ENCODE assay signal across 8 cellular contexts in genomic region chr2:111168528-111168929, GRCh38. TPM values are rescaled to one million over a fixed set of nuclear protein-coding genes. Genes with fewer than 3 reads are reported as not detected.
A peak's percentile ranks its signal among the peaks of the same experiment; 100 is the strongest.
DNase-seq lines count a peak whose midpoint lies in the region; FAIRE-seq and TF ChIP-seq lines count a peak whose summit lies in the region.

No MANE protein-coding gene starts in this region.

- TF ChIP-seq CTCF in RWPE1 (conservative IDR thresholded peaks at IDR 0.05; ENCODE audit: low read depth) = no peak

- no peak overlapping the region for H3K27ac ChIP-seq in RWPE1

- CTCF ChIA-PET in RWPE1 (lab: Yijun Ruan, JAX) = no interaction called here

- H3K36me3 Mint-ChIP-seq in activated naive CD8-positive, alpha-beta T cell treated with anti-CD3 and anti-CD28 coated beads for 36 hours = peaks cover 8% of the 10 kb centered on the region

- POLR2A ChIA-PET in RWPE1 (lab: Yijun Ruan, JAX; ENCODE audit: low non-redundant PET) = no interaction called here

- peaks cover 8% of the 10 kb centered on the region for H3K27me3 Mint-ChIP-seq in activated naive CD8-positive, alpha-beta T cell treated with anti-CD3 and anti-CD28 coated beads for 36 hours

- no peak for FAIRE-seq in urothelium cell line (lab: Jason Lieb, UNC)

- H3K27ac Mint-ChIP-seq in activated naive CD8-positive, alpha-beta T cell treated with anti-CD3 and anti-CD28 coated beads for 36 hours = no peak overlapping the region

- H3K4me3 Mint-ChIP-seq in activated naive CD8-positive, alpha-beta T cell treated with anti-CD3 and anti-CD28 coated beads for 36 hours = no peak overlapping the region

- H3K4me1 Mint-ChIP-seq in activated naive CD8-positive, alpha-beta T cell treated with anti-CD3 and anti-CD28 coated beads for 36 hours = peaks cover 24% of the 10 kb centered on the region

- DNase-seq in ELR (ENCODE audit: low read depth) (peak; percentile 87), HCEC 1CT (peak; percentile 80), RWPE1 (ENCODE audit: low spot score) (peak; percentile 87), lung microvascular endothelial cell (ENCODE audit: low read depth in 2 of 2) (peak; percentile 55 to 63), urothelium cell line (ENCODE audit: low spot score) (peak; percentile 83), NCI-H446 (lab: John Stamatoyannopoulos, UW) (no peak), cortex of kidney (lab: John Stamatoyannopoulos, UW) (no peak)
- peak; percentile 72 for DNase-seq in activated naive CD8-positive, alpha-beta T cell treated with anti-CD3 and anti-CD28 coated beads for 36 hours

- H3K9me3 Mint-ChIP-seq in activated naive CD8-positive, alpha-beta T cell treated with anti-CD3 and anti-CD28 coated beads for 36 hours = no peaks in the 10 kb centered on the region

RNA-seq across cellular contexts. Expression of gene BCL2L11, which starts 47.8 kb away (rescaled TPM):
- total RNA-seq in activated naive CD8-positive, alpha-beta T cell treated with anti-CD3 and anti-CD28 coated beads for 36 hours = 10 to 100 TPM; 19.9 TPM
- total RNA-seq in lung microvascular endothelial cell = 8.7 and 29.0 TPM in 2 replicates

Comparison
In these comparisons a context has a peak if more than half of its experiments do, and no peak if none do; other contexts are left out.
1. DNase-seq: peak in ELR (single experiment), HCEC 1CT (single experiment), RWPE1 (single experiment), activated naive CD8-positive, alpha-beta T cell treated with anti-CD3 and anti-CD28 coated beads for 36 hours (single experiment), lung microvascular endothelial cell (2 of 2) and urothelium cell line (single experiment); none in NCI-H446 (0 of 2) and cortex of kidney (single experiment).